ENCODE assay signal across 2 cellular contexts in the genomic region with DNA sequence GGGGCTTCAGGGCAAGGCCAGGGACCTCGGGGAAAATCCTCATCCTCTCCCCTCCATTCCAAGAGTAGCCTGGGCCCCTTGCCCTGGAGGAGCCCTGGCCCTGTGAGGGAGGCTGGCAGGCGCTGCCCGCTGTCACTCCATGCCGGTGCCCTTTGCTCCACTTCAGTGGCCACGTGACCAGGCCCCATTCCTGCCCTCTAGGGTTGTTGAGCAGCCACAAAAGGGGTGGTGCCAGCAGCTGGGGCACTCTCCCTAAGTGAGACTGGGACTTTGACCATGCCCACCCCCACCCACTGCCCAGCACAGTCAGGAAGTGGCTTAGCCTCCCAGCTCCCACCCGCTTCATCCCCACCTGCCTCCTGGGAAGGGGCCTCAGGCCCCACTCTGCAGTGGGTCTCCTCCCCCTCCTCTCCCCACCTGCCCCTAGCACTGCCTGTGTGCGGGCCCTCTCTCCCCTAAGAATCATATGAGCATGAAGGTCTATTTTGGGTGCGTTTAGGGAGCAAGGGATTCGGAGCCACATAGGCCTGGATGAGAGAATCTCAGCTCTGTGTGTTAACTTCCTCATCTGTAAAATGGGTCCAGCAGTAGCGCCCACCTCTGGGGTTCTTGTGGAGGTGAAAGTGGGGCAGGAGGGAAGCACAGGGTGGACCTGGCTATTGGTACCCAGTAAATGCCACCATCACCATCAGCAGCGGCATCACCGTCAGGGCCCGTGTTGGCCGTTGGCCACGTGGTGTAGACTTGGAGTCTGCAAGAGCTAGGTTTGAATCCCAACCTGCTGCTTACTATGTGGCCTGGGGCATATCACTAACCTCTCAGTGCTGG.
TF ChIP-seq lines count a peak whose summit lies in the region.

No MANE protein-coding gene starts in this region.

TF ChIP-seq in A549, 52 proteins besides CTCF, POLR2A, EP300 and RAD21:
- no peak for TF ChIP-seq CBX2 (IDR thresholded peaks at IDR 0.05; ENCODE audit: borderline replicate concordance, low read depth)
- TF ChIP-seq, protein P1, sequence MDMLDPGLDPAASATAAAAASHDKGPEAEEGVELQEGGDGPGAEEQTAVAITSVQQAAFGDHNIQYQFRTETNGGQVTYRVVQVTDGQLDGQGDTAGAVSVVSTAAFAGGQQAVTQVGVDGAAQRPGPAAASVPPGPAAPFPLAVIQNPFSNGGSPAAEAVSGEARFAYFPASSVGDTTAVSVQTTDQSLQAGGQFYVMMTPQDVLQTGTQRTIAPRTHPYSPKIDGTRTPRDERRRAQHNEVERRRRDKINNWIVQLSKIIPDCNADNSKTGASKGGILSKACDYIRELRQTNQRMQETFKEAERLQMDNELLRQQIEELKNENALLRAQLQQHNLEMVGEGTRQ (IDR thresholded peaks at IDR 0.05): peak; percentile 56
- no peak for TF ChIP-seq FOSB (CRISPR knock-in tag; IDR thresholded peaks at IDR 0.05)
- TF ChIP-seq KDM1A (IDR thresholded peaks at IDR 0.05; ENCODE audit: low read depth): 0 out of 2 replicates have a peak, but pooled peaks have one; percentile 17
- no peak for TF ChIP-seq KDM5A (IDR thresholded peaks at IDR 0.05)

TF ChIP-seq in SK-N-SH, 30 proteins besides CTCF, POLR2A, EP300 and RAD21 (continued from another document):
- TF ChIP-seq, protein P2, sequence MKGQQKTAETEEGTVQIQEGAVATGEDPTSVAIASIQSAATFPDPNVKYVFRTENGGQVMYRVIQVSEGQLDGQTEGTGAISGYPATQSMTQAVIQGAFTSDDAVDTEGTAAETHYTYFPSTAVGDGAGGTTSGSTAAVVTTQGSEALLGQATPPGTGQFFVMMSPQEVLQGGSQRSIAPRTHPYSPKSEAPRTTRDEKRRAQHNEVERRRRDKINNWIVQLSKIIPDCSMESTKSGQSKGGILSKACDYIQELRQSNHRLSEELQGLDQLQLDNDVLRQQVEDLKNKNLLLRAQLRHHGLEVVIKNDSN (IDR thresholded peaks at IDR 0.05; ENCODE audit: borderline replicate concordance, low read depth): no peak
- TF ChIP-seq GABPA (IDR thresholded peaks at IDR 0.05; ENCODE audit: low read depth) (no peak), FOXM1 (IDR thresholded peaks at IDR 0.05; ENCODE audit: low read depth) (no peak), SMC3 (IDR thresholded peaks at IDR 0.05; ENCODE audit: low read depth, low read length) (no peak), FOXJ3 (CRISPR knock-in tag; IDR thresholded peaks at IDR 0.05) (no peak), RFX5 (IDR thresholded peaks at IDR 0.05; ENCODE audit: low read length) (no peak), NFIC (IDR thresholded peaks at IDR 0.05; ENCODE audit: borderline replicate concordance) (no peak), NRF1 (IDR thresholded peaks at IDR 0.05; ENCODE audit: low read depth, low read length) (no peak), MXI1 (IDR thresholded peaks at IDR 0.05; ENCODE audit: low read depth, low read length) (no peak), SIN3A (IDR thresholded peaks at IDR 0.05; ENCODE audit: borderline replicate concordance, low read depth, low read length) (no peak), RCOR1 (IDR thresholded peaks at IDR 0.05; ENCODE audit: low read length) (no peak)
- TF ChIP-seq, protein P3, sequence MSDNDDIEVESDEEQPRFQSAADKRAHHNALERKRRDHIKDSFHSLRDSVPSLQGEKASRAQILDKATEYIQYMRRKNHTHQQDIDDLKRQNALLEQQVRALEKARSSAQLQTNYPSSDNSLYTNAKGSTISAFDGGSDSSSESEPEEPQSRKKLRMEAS (IDR thresholded peaks at IDR 0.05; ENCODE audit: low read depth): no peak
- TF ChIP-seq, protein P4, sequence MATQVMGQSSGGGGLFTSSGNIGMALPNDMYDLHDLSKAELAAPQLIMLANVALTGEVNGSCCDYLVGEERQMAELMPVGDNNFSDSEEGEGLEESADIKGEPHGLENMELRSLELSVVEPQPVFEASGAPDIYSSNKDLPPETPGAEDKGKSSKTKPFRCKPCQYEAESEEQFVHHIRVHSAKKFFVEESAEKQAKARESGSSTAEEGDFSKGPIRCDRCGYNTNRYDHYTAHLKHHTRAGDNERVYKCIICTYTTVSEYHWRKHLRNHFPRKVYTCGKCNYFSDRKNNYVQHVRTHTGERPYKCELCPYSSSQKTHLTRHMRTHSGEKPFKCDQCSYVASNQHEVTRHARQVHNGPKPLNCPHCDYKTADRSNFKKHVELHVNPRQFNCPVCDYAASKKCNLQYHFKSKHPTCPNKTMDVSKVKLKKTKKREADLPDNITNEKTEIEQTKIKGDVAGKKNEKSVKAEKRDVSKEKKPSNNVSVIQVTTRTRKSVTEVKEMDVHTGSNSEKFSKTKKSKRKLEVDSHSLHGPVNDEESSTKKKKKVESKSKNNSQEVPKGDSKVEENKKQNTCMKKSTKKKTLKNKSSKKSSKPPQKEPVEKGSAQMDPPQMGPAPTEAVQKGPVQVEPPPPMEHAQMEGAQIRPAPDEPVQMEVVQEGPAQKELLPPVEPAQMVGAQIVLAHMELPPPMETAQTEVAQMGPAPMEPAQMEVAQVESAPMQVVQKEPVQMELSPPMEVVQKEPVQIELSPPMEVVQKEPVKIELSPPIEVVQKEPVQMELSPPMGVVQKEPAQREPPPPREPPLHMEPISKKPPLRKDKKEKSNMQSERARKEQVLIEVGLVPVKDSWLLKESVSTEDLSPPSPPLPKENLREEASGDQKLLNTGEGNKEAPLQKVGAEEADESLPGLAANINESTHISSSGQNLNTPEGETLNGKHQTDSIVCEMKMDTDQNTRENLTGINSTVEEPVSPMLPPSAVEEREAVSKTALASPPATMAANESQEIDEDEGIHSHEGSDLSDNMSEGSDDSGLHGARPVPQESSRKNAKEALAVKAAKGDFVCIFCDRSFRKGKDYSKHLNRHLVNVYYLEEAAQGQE (IDR thresholded peaks at IDR 0.05; ENCODE audit: low read depth, low read length): no peak
- TF ChIP-seq, protein P5, sequence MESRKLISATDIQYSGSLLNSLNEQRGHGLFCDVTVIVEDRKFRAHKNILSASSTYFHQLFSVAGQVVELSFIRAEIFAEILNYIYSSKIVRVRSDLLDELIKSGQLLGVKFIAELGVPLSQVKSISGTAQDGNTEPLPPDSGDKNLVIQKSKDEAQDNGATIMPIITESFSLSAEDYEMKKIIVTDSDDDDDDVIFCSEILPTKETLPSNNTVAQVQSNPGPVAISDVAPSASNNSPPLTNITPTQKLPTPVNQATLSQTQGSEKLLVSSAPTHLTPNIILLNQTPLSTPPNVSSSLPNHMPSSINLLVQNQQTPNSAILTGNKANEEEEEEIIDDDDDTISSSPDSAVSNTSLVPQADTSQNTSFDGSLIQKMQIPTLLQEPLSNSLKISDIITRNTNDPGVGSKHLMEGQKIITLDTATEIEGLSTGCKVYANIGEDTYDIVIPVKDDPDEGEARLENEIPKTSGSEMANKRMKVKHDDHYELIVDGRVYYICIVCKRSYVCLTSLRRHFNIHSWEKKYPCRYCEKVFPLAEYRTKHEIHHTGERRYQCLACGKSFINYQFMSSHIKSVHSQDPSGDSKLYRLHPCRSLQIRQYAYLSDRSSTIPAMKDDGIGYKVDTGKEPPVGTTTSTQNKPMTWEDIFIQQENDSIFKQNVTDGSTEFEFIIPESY (IDR thresholded peaks at IDR 0.05; ENCODE audit: borderline replicate concordance, low read depth): no peak
- TF ChIP-seq, protein P6, sequence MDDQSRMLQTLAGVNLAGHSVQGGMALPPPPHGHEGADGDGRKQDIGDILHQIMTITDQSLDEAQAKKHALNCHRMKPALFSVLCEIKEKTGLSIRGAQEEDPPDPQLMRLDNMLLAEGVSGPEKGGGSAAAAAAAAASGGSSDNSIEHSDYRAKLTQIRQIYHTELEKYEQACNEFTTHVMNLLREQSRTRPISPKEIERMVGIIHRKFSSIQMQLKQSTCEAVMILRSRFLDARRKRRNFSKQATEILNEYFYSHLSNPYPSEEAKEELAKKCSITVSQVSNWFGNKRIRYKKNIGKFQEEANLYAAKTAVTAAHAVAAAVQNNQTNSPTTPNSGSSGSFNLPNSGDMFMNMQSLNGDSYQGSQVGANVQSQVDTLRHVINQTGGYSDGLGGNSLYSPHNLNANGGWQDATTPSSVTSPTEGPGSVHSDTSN (IDR thresholded peaks at IDR 0.05): no peak
- TF ChIP-seq, protein P1 (IDR thresholded peaks at IDR 0.05; ENCODE audit: borderline replicate concordance, low read depth, low read length): no peak
